Comparison of ENCODE assay signal across 14 cellular contexts in the genomic region with DNA sequence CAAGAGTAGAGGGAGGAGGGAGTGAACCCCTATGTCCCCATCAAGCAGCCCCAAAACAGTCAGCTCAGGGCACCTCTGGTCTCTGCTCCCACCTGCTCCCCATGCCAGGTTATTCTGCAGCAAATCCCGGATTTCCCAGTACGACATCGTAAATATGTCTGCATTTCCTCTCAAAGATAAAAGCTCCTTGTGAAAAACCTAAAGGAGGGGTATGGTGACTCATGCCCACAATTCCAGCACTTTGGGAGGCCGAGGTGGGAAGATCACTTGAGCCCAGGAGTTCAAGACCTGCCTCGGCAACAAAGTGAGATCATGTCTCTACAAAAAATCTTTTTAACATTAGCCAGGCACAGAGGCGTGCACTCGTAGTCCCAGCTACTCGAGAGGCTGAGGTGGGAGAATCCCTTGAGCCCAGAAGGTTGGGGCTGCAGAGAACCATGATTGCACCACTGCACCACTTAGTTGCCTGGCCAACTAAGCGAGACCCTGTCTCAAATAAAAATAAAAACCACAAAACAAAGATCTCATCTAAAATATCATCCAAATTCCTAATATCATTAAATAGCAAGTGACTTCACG. TPM values are rescaled to one million over a fixed set of nuclear protein-coding genes. Genes with fewer than 3 reads are reported as not detected.
DNase-seq lines count a peak whose midpoint lies in the region; ATAC-seq and TF ChIP-seq lines count a peak whose summit lies in the region.
"Had no signal": no experiment of that assay in that cellular context is flagged by ENCODE, and none has a peak within 500 bp of the region (broad histone marks: within the 10 kb centered on the region; RNA-seq: fewer than 3 reads in every experiment).

No MANE protein-coding gene starts in this region.

- no peaks in the 10 kb centered on the region for H3K27me3 ChIP-seq in trophoblast cell (ENCODE audit: insufficient read depth, low read length)

- peak; percentile 7 for DNase-seq in GM10266 (ENCODE audit: extremely low spot score)
- DNase-seq in RWPE1 (ENCODE audit: low spot score), result peak; percentile 46
- DNase-seq in trophoblast cell, result peak; percentile 34 to 37
- DNase-seq in NOMO-1 treated with DMSO at 0.1 percent for 48 hours (lab: John Stamatoyannopoulos, UW; ENCODE audit: unreplicated experiment), result no peak
- DNase-seq in NCI-H446 treated with DMSO at 0.1 percent for 48 hours (lab: John Stamatoyannopoulos, UW), result no peak
- no peak for DNase-seq in OCI-M2 (lab: John Stamatoyannopoulos, UW; ENCODE audit: unreplicated experiment)
- DNase-seq: activated CD8-positive, alpha-beta memory T cell treated with anti-CD3 and anti-CD28 coated beads for 24 hours; NCI-H2107; small intestine; stimulated activated CD8-positive, alpha-beta memory T cell treated with anti-CD3 and anti-CD28 coated beads, Interleukin-4, amount 100 ng/mL, for 48 hours had no signal

- H2BK5ac ChIP-seq in trophoblast cell (ENCODE audit: low read depth, low read length, poor library complexity), result no peak overlapping the region

- H2AK5ac ChIP-seq in trophoblast cell (ENCODE audit: low read length), result no peak overlapping the region

- no peak overlapping the region for H2BK120ac ChIP-seq in trophoblast cell (ENCODE audit: insufficient read depth, low read length, poor library complexity)

- peak overlapping the region; percentile 99 for H3K27ac ChIP-seq in RWPE1
- H3K27ac ChIP-seq in trophoblast cell (ENCODE audit: low read depth, low read length), result no peak overlapping the region

- H3K4me1 ChIP-seq in trophoblast cell (ENCODE audit: control insufficient read depth in 1 of 2, insufficient read depth in 2 of 2, low read length in 2 of 2), result peaks cover 12% of the 10 kb centered on the region in 2 experiments
- H3K4me1 ChIP-seq: Caco-2 had no signal

- ATAC-seq in esophagus mucosa (peak; percentile 1), GM19328 (IDR thresholded peaks at IDR 0.05; ENCODE audit: unreplicated experiment) (no peak)

- H3K23ac ChIP-seq in trophoblast cell (ENCODE audit: low read length), result no peak overlapping the region

- no peak overlapping the region for H3K4me3 ChIP-seq in trophoblast cell (ENCODE audit: low read depth, low read length)

- 100% methylated on average over 1 of the region's 10 CpGs for WGBS in trophoblast cell (ENCODE audit: extremely low coverage, insufficient coverage, insufficient read length)

- H3K9me3 ChIP-seq in trophoblast cell (ENCODE audit: insufficient read depth, low read depth, low read length), result no peaks in the 10 kb centered on the region
- H3K9me3 ChIP-seq: Caco-2 had no signal

- no peak overlapping the region for H3K4ac ChIP-seq in trophoblast cell (ENCODE audit: low read depth, low read length)

- H3K18ac ChIP-seq in trophoblast cell (ENCODE audit: low read length), result no peak overlapping the region

- H2BK12ac ChIP-seq in trophoblast cell (ENCODE audit: low read length), result no peak overlapping the region

- H2AFZ ChIP-seq in trophoblast cell (ENCODE audit: insufficient read depth, low read length, poor library complexity), result no peak overlapping the region

- H3K4me2 ChIP-seq in trophoblast cell (ENCODE audit: low read length), result no peak overlapping the region

- no peak overlapping the region for H3K14ac ChIP-seq in trophoblast cell (ENCODE audit: low read length)

- no peaks in the 10 kb centered on the region for H3K79me2 ChIP-seq in trophoblast cell (ENCODE audit: control insufficient read depth, insufficient read depth, low read length, poor library complexity)

- no peak overlapping the region for H4K8ac ChIP-seq in trophoblast cell (ENCODE audit: low read depth, low read length)

- H3K36me3 ChIP-seq in trophoblast cell (ENCODE audit: control insufficient read depth in 1 of 2, insufficient read depth in 2 of 2, low read length in 2 of 2), result no peaks in the 10 kb centered on the region

- H4K12ac ChIP-seq in trophoblast cell (ENCODE audit: low read depth, low read length), result no peak overlapping the region

- H4K91ac ChIP-seq in trophoblast cell (ENCODE audit: low read depth, low read length), result no peak overlapping the region

- no peak overlapping the region for H3K9ac ChIP-seq in trophoblast cell (ENCODE audit: low read length)

- TF ChIP-seq CTCF in GM10266 (IDR thresholded peaks at IDR 0.05; ENCODE audit: control insufficient read depth, insufficient read depth, low read depth, missing control alignments) (no peak), RWPE1 (conservative IDR thresholded peaks at IDR 0.05; ENCODE audit: low read depth) (no peak)

- H3K79me1 ChIP-seq in trophoblast cell (ENCODE audit: low read length), result peaks cover 4% of the 10 kb centered on the region

- POLR2A ChIA-PET in RWPE1 (lab: Yijun Ruan, JAX; ENCODE audit: low non-redundant PET), result interaction anchor here (0.7 to 1.8 kb wide), 3 partner anchors 15 to 28 kb away, joined by 4 to 6 read pairs (median 5); no protein-coding TSS in a partner anchor

- CTCF ChIA-PET in RWPE1 (lab: Yijun Ruan, JAX), result interaction anchor here (0.6 to 1.2 kb wide), 2 partner anchors 14 to 38 kb away, joined by 3 to 4 read pairs; no protein-coding TSS in a partner anchor

RNA-seq across cellular contexts. Expression of gene ACOT7, which starts 7.1 kb away (rescaled TPM):
- total RNA-seq in esophagus mucosa, result 37.2 TPM
- 30.7 and 31.4 TPM in 2 replicates for polyA plus RNA-seq in trophoblast cell (2013)

RNA-seq across cellular contexts. Expression of gene HES2, which starts 33.3 kb away (rescaled TPM):
- 47.3 TPM for total RNA-seq in esophagus mucosa
- 33.7 and 41.0 TPM in 2 replicates for polyA plus RNA-seq in trophoblast cell (2013)
- total RNA-seq: mononuclear cell had no signal

RNA-seq across cellular contexts. Expression of gene ESPN, which starts 38.1 kb away (rescaled TPM):
- total RNA-seq in esophagus mucosa, result 33.4 TPM
- 5.8 and 6.9 TPM in 2 replicates for polyA plus RNA-seq in trophoblast cell (2013)

Comparison
In these comparisons a context has a peak if more than half of its experiments do, and no peak if none do; other contexts are left out.
1. DNase-seq: peak in GM10266 (single experiment), RWPE1 (single experiment) and trophoblast cell (2 of 2); none in NOMO-1 treated with DMSO at 0.1 percent for 48 hours (single experiment), NCI-H446 treated with DMSO at 0.1 percent for 48 hours (single experiment) and OCI-M2 (single experiment).